Comparison of ENCODE assay signal across 18 cellular contexts in genomic region chr7:11742496-11742895, GRCh38.
DNase-seq lines count a peak whose midpoint lies in the region; ATAC-seq and TF ChIP-seq lines count a peak whose summit lies in the region.
"Had no signal": no experiment of that assay in that cellular context is flagged by ENCODE, and none has a peak within 500 bp of the region (broad histone marks: within the 10 kb centered on the region; RNA-seq: fewer than 3 reads in every experiment).

No MANE protein-coding gene starts in this region.

- no peaks in the 10 kb centered on the region for H3K9me3 ChIP-seq in A673 (ENCODE audit: low read depth, low read length, poor library complexity, severe bottlenecking)
- H3K9me3 ChIP-seq: MG63, vagina had no signal

- POLR2A ChIA-PET in A673 (lab: Charles Lee; ENCODE audit: low non-redundant PET) = no interaction called here

- no peak for ATAC-seq in activated CD8-positive, alpha-beta memory T cell treated with anti-CD3 and anti-CD28 coated beads, Interleukin-2, amount 10 ng/mL, durations not matched to agents 7 days and 5 days
- ATAC-seq: left ventricle myocardium superior had no signal

- H3K27ac ChIP-seq in A673 (ENCODE audit: low read depth, low read length, poor library complexity, severe bottlenecking) = no peak overlapping the region
- H3K27ac ChIP-seq: vagina had no signal

- no peaks in the 10 kb centered on the region for H3K4me1 Mint-ChIP-seq in T-helper 2 cell treated with Interferon-gamma antibody and Interleukin-4, amounts not matched to agents 5 μg/mL and 100 μg/mL, for 36 hours (ENCODE audit: low read depth)
- no peaks in the 10 kb centered on the region for H3K4me1 Mint-ChIP-seq in activated CD8-positive, alpha-beta memory T cell treated with anti-CD3 and anti-CD28 coated beads, Interleukin-2, amount 10 ng/mL, durations not matched to agents 7 days and 5 days
- H3K4me1 Mint-ChIP-seq: CD4-positive, alpha-beta memory T cell had no signal

- H3K36me3 Mint-ChIP-seq in T-helper 2 cell treated with Interferon-gamma antibody and Interleukin-4, amounts not matched to agents 5 μg/mL and 100 μg/mL, for 36 hours (ENCODE audit: low read depth) = no peaks in the 10 kb centered on the region
- no peaks in the 10 kb centered on the region for H3K36me3 Mint-ChIP-seq in activated CD8-positive, alpha-beta memory T cell treated with anti-CD3 and anti-CD28 coated beads, Interleukin-2, amount 10 ng/mL, durations not matched to agents 7 days and 5 days
- H3K36me3 Mint-ChIP-seq: CD4-positive, alpha-beta memory T cell had no signal

- TF ChIP-seq EP300 in Ishikawa (IDR thresholded peaks at IDR 0.05; ENCODE audit: borderline replicate concordance) = peak; percentile 97

- peak; percentile 90 for DNase-seq in A673 (ENCODE audit: low spot score)
- peak; percentile 93 for DNase-seq in NCI-H748 treated with DMSO at 0.1 percent for 48 hours (lab: John Stamatoyannopoulos, UW)
- peak; percentile 7 for DNase-seq in fibroblast of mammary gland (ENCODE audit: low read depth)
- DNase-seq in T-helper 2 cell treated with Interferon-gamma antibody and Interleukin-4, amounts not matched to agents 5 μg/mL and 100 μg/mL, for 36 hours (ENCODE audit: low spot score) = no peak
- DNase-seq in activated CD8-positive, alpha-beta memory T cell treated with anti-CD3 and anti-CD28 coated beads, Interleukin-2, amount 10 ng/mL, durations not matched to agents 7 days and 5 days = no peak
- no peak for DNase-seq in HUDEP-2 (lab: John Stamatoyannopoulos, UW; ENCODE audit: unreplicated experiment in 76 of 76)
- DNase-seq in activated naive CD4-positive, alpha-beta T cell treated with Interleukin-2 at 50 U/mL for 16 hours = no peak
- DNase-seq: activated CD4-positive, alpha-beta T cell treated with anti-CD3 and anti-CD28 coated beads for 1 hour; activated effector memory CD4-positive, alpha-beta T cell treated with Interleukin-2 at 50 U/mL for 16 hours; CD4-positive, alpha-beta memory T cell; left ventricle myocardium superior; MG63; NCI-H2171 treated with DMSO at 0.1 percent for 48 hours; occipital lobe; SHP77 treated with DMSO at 0.1 percent for 48 hours; T-helper 9 cell had no signal

- no peaks in the 10 kb centered on the region for H3K9me3 Mint-ChIP-seq in T-helper 2 cell treated with Interferon-gamma antibody and Interleukin-4, amounts not matched to agents 5 μg/mL and 100 μg/mL, for 36 hours
- no peaks in the 10 kb centered on the region for H3K9me3 Mint-ChIP-seq in activated CD8-positive, alpha-beta memory T cell treated with anti-CD3 and anti-CD28 coated beads, Interleukin-2, amount 10 ng/mL, durations not matched to agents 7 days and 5 days (ENCODE audit: low read depth)

- H3K27me3 Mint-ChIP-seq in T-helper 2 cell treated with Interferon-gamma antibody and Interleukin-4, amounts not matched to agents 5 μg/mL and 100 μg/mL, for 36 hours (ENCODE audit: low read depth) = no peaks in the 10 kb centered on the region
- no peaks in the 10 kb centered on the region for H3K27me3 Mint-ChIP-seq in activated CD8-positive, alpha-beta memory T cell treated with anti-CD3 and anti-CD28 coated beads, Interleukin-2, amount 10 ng/mL, durations not matched to agents 7 days and 5 days
- H3K27me3 Mint-ChIP-seq: CD4-positive, alpha-beta memory T cell had no signal

- intact Hi-C loops in A673 (cut with micrococcal nuclease; ENCODE audit: unreplicated experiment) = loop anchor here (10.0 kb wide), 1 partner anchor 308 kb away; no protein-coding TSS in a partner anchor

- no peak overlapping the region for H3K4me3 Mint-ChIP-seq in T-helper 2 cell treated with Interferon-gamma antibody and Interleukin-4, amounts not matched to agents 5 μg/mL and 100 μg/mL, for 36 hours
- no peak overlapping the region for H3K4me3 Mint-ChIP-seq in activated CD8-positive, alpha-beta memory T cell treated with anti-CD3 and anti-CD28 coated beads, Interleukin-2, amount 10 ng/mL, durations not matched to agents 7 days and 5 days
- H3K4me3 Mint-ChIP-seq: CD4-positive, alpha-beta memory T cell had no signal

- no peaks in the 10 kb centered on the region for H3K36me3 ChIP-seq in A673 (ENCODE audit: insufficient read depth, low read length, poor library complexity, severe bottlenecking)
- H3K36me3 ChIP-seq: MG63, vagina had no signal

- peaks cover 14% of the 10 kb centered on the region for H3K4me1 ChIP-seq in A673 (ENCODE audit: insufficient read depth, low read length, poor library complexity, severe bottlenecking)
- H3K4me1 ChIP-seq: vagina had no signal

- no peaks in the 10 kb centered on the region for H3K27me3 ChIP-seq in A673 (replicated peaks; ENCODE audit: insufficient read depth, low read depth, low read length, poor library complexity)
- H3K27me3 ChIP-seq: MG63, vagina had no signal

- TF ChIP-seq CTCF in A673 (conservative IDR thresholded peaks at IDR 0.05; ENCODE audit: low read depth, low read length) = no peak
- TF ChIP-seq CTCF in fibroblast of mammary gland (conservative IDR thresholded peaks at IDR 0.05; ENCODE audit: control insufficient read depth, insufficient read depth, low read depth, low read length) = no peak

- BruUV-seq in A673 (replicated peaks; lab: Mats Ljungman, UMichigan) = no TSS peak

- CTCF ChIA-PET in A673 (lab: Charles Lee) = no interaction called here
- CTCF ChIA-PET in activated CD8-positive, alpha-beta memory T cell treated with anti-CD3 and anti-CD28 coated beads, Interleukin-2, amount 10 ng/mL, durations not matched to agents 7 days and 5 days (lab: Charles Lee) = no interaction called here

- TF ChIP-seq RAD21 in Ishikawa (IDR thresholded peaks at IDR 0.05; ENCODE audit: low read depth) = no peak

- no peak overlapping the region for H3K4me3 ChIP-seq in A673 (ENCODE audit: low read depth, low read length, poor library complexity, severe bottlenecking)
- no peak overlapping the region for H3K4me3 ChIP-seq in fibroblast of mammary gland (ENCODE audit: control insufficient read depth, low read depth, low read length)
- H3K4me3 ChIP-seq: MG63, vagina had no signal

- no peak overlapping the region for H3K27ac Mint-ChIP-seq in T-helper 2 cell treated with Interferon-gamma antibody and Interleukin-4, amounts not matched to agents 5 μg/mL and 100 μg/mL, for 36 hours
- no peak overlapping the region for H3K27ac Mint-ChIP-seq in activated CD8-positive, alpha-beta memory T cell treated with anti-CD3 and anti-CD28 coated beads, Interleukin-2, amount 10 ng/mL, durations not matched to agents 7 days and 5 days
- H3K27ac Mint-ChIP-seq: CD4-positive, alpha-beta memory T cell had no signal

TF ChIP-seq in Ishikawa, 13 proteins besides CTCF, POLR2A, EP300 and RAD21:
- TF ChIP-seq ZBTB7A (IDR thresholded peaks at IDR 0.05; ENCODE audit: low read depth) (no peak), TEAD4 (IDR thresholded peaks at IDR 0.05) (peak; percentile 93), EGR1 (IDR thresholded peaks at IDR 0.05) (no peak), REST (IDR thresholded peaks at IDR 0.05; ENCODE audit: low read depth) (no peak), MAX (IDR thresholded peaks at IDR 0.05) (peak; percentile 46; the same call in 1 of the 2 replicates), USF1 (IDR thresholded peaks at IDR 0.05) (peak; percentile 20; the same call in 1 of the 2 replicates), CREB1 (IDR thresholded peaks at IDR 0.05; ENCODE audit: low read depth) (no peak), CEBPB (IDR thresholded peaks at IDR 0.05) (peak; percentile 53), FOXM1 (IDR thresholded peaks at IDR 0.05; ENCODE audit: borderline replicate concordance, low read depth) (peak; percentile 93), NFIC (IDR thresholded peaks at IDR 0.05) (peak; percentile 96), TCF12 (IDR thresholded peaks at IDR 0.05; ENCODE audit: low read depth) (peak; percentile 97), TAF1 (IDR thresholded peaks at IDR 0.05; ENCODE audit: low read depth) (no peak), YY1 (IDR thresholded peaks at IDR 0.05; ENCODE audit: low read depth) (0 out of 2 replicates have a peak, but pooled peaks have one; percentile 25)

Comparison
In these comparisons a context has a peak if more than half of its experiments do, and no peak if none do; other contexts are left out.
1. DNase-seq: peak in A673 (single experiment), NCI-H748 treated with DMSO at 0.1 percent for 48 hours (single experiment) and fibroblast of mammary gland (single experiment); none in T-helper 2 cell treated with Interferon-gamma antibody and Interleukin-4, amounts not matched to agents 5 μg/mL and 100 μg/mL, for 36 hours (single experiment), activated CD8-positive, alpha-beta memory T cell treated with anti-CD3 and anti-CD28 coated beads, Interleukin-2, amount 10 ng/mL, durations not matched to agents 7 days and 5 days (single experiment), HUDEP-2 (0 of 76) and activated naive CD4-positive, alpha-beta T cell treated with Interleukin-2 at 50 U/mL for 16 hours (single experiment).